1 cellular context compared by ENCODE assay signal in the genomic region with DNA sequence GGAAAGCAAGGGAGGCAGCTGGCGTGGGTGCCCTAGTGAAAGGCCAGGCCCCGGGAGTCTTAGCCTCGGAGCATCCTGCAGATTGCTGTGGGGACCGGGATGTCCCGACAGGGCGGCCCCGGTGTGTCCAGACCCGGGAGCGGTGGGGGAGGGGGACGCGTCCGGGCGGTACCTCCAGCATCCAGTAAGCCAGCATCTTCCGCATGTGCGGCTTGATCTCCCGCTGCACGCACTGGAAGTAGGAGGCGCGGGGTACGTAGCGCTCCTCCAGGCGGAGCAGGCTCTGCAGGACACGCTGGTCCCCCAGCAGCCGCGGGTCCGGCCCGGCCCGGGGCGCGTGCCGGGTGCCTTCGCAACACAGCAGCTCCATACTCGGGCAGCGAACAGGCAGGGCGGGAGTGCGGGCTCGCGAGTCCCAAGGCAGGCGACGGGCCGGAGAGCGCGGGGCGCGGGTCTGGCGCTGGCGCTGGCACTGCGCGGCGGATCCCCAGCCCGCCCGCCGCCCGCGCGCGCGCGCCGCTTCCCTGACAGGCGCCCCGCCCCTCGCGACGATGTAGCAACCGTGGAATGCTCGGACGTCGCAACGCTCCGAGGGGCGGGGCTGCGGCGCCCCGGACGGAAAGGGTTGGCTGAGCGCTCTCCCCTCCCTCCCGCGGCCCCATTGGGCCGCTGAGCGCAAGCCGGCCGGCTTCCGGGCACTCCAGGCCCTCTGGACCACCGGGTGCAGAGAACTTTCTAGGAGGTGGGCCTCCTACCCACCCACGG.
TF ChIP-seq lines count a peak whose summit lies in the region.

A gene (minus strand): TSS at position 529 of the 765 bp plus-strand sequence. CDS start 159 bp downstream, at position 370.

TF ChIP-seq in HepG2, 621 proteins besides CTCF, POLR2A, EP300 and RAD21 (continued from another document and continues in another):
- TF ChIP-seq, protein P1, sequence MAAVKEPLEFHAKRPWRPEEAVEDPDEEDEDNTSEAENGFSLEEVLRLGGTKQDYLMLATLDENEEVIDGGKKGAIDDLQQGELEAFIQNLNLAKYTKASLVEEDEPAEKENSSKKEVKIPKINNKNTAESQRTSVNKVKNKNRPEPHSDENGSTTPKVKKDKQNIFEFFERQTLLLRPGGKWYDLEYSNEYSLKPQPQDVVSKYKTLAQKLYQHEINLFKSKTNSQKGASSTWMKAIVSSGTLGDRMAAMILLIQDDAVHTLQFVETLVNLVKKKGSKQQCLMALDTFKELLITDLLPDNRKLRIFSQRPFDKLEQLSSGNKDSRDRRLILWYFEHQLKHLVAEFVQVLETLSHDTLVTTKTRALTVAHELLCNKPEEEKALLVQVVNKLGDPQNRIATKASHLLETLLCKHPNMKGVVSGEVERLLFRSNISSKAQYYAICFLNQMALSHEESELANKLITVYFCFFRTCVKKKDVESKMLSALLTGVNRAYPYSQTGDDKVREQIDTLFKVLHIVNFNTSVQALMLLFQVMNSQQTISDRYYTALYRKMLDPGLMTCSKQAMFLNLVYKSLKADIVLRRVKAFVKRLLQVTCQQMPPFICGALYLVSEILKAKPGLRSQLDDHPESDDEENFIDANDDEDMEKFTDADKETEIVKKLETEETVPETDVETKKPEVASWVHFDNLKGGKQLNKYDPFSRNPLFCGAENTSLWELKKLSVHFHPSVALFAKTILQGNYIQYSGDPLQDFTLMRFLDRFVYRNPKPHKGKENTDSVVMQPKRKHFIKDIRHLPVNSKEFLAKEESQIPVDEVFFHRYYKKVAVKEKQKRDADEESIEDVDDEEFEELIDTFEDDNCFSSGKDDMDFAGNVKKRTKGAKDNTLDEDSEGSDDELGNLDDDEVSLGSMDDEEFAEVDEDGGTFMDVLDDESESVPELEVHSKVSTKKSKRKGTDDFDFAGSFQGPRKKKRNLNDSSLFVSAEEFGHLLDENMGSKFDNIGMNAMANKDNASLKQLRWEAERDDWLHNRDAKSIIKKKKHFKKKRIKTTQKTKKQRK (IDR thresholded peaks at IDR 0.05; ENCODE audit: low read length), result no peak
- TF ChIP-seq, protein P2, sequence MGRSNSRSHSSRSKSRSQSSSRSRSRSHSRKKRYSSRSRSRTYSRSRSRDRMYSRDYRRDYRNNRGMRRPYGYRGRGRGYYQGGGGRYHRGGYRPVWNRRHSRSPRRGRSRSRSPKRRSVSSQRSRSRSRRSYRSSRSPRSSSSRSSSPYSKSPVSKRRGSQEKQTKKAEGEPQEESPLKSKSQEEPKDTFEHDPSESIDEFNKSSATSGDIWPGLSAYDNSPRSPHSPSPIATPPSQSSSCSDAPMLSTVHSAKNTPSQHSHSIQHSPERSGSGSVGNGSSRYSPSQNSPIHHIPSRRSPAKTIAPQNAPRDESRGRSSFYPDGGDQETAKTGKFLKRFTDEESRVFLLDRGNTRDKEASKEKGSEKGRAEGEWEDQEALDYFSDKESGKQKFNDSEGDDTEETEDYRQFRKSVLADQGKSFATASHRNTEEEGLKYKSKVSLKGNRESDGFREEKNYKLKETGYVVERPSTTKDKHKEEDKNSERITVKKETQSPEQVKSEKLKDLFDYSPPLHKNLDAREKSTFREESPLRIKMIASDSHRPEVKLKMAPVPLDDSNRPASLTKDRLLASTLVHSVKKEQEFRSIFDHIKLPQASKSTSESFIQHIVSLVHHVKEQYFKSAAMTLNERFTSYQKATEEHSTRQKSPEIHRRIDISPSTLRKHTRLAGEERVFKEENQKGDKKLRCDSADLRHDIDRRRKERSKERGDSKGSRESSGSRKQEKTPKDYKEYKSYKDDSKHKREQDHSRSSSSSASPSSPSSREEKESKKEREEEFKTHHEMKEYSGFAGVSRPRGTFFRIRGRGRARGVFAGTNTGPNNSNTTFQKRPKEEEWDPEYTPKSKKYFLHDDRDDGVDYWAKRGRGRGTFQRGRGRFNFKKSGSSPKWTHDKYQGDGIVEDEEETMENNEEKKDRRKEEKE (IDR thresholded peaks at IDR 0.05), result no peak
- TF ChIP-seq SMAD1 (CRISPR knock-in tag; IDR thresholded peaks at IDR 0.05; ENCODE audit: borderline replicate concordance, low read depth), result no peak
- TF ChIP-seq PRMT3 (CRISPR knock-in tag; IDR thresholded peaks at IDR 0.05; ENCODE audit: borderline replicate concordance, low read depth), result peak; percentile 79; the same call in 1 of the 2 replicates
- TF ChIP-seq, protein P3, sequence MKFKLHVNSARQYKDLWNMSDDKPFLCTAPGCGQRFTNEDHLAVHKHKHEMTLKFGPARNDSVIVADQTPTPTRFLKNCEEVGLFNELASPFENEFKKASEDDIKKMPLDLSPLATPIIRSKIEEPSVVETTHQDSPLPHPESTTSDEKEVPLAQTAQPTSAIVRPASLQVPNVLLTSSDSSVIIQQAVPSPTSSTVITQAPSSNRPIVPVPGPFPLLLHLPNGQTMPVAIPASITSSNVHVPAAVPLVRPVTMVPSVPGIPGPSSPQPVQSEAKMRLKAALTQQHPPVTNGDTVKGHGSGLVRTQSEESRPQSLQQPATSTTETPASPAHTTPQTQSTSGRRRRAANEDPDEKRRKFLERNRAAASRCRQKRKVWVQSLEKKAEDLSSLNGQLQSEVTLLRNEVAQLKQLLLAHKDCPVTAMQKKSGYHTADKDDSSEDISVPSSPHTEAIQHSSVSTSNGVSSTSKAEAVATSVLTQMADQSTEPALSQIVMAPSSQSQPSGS (CRISPR knock-in tag; IDR thresholded peaks at IDR 0.05), result peak; percentile 29
- TF ChIP-seq FLYWCH1 (CRISPR knock-in tag; IDR thresholded peaks at IDR 0.05), result no peak
- TF ChIP-seq NPAS2 (CRISPR knock-in tag; IDR thresholded peaks at IDR 0.05; ENCODE audit: borderline replicate concordance), result no peak
- TF ChIP-seq, protein P4, sequence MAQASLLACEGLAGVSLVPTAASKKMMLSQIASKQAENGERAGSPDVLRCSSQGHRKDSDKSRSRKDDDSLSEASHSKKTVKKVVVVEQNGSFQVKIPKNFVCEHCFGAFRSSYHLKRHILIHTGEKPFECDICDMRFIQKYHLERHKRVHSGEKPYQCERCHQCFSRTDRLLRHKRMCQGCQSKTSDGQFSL (CRISPR knock-in tag; IDR thresholded peaks at IDR 0.05), result 0 out of 2 replicates have a peak, but pooled peaks have one; percentile 50
- TF ChIP-seq CBX2 (IDR thresholded peaks at IDR 0.05; ENCODE audit: low read depth, low read length), result no peak
- TF ChIP-seq CBX2 (CRISPR knock-in tag; IDR thresholded peaks at IDR 0.05; ENCODE audit: low read depth), result no peak
- TF ChIP-seq, protein P5, sequence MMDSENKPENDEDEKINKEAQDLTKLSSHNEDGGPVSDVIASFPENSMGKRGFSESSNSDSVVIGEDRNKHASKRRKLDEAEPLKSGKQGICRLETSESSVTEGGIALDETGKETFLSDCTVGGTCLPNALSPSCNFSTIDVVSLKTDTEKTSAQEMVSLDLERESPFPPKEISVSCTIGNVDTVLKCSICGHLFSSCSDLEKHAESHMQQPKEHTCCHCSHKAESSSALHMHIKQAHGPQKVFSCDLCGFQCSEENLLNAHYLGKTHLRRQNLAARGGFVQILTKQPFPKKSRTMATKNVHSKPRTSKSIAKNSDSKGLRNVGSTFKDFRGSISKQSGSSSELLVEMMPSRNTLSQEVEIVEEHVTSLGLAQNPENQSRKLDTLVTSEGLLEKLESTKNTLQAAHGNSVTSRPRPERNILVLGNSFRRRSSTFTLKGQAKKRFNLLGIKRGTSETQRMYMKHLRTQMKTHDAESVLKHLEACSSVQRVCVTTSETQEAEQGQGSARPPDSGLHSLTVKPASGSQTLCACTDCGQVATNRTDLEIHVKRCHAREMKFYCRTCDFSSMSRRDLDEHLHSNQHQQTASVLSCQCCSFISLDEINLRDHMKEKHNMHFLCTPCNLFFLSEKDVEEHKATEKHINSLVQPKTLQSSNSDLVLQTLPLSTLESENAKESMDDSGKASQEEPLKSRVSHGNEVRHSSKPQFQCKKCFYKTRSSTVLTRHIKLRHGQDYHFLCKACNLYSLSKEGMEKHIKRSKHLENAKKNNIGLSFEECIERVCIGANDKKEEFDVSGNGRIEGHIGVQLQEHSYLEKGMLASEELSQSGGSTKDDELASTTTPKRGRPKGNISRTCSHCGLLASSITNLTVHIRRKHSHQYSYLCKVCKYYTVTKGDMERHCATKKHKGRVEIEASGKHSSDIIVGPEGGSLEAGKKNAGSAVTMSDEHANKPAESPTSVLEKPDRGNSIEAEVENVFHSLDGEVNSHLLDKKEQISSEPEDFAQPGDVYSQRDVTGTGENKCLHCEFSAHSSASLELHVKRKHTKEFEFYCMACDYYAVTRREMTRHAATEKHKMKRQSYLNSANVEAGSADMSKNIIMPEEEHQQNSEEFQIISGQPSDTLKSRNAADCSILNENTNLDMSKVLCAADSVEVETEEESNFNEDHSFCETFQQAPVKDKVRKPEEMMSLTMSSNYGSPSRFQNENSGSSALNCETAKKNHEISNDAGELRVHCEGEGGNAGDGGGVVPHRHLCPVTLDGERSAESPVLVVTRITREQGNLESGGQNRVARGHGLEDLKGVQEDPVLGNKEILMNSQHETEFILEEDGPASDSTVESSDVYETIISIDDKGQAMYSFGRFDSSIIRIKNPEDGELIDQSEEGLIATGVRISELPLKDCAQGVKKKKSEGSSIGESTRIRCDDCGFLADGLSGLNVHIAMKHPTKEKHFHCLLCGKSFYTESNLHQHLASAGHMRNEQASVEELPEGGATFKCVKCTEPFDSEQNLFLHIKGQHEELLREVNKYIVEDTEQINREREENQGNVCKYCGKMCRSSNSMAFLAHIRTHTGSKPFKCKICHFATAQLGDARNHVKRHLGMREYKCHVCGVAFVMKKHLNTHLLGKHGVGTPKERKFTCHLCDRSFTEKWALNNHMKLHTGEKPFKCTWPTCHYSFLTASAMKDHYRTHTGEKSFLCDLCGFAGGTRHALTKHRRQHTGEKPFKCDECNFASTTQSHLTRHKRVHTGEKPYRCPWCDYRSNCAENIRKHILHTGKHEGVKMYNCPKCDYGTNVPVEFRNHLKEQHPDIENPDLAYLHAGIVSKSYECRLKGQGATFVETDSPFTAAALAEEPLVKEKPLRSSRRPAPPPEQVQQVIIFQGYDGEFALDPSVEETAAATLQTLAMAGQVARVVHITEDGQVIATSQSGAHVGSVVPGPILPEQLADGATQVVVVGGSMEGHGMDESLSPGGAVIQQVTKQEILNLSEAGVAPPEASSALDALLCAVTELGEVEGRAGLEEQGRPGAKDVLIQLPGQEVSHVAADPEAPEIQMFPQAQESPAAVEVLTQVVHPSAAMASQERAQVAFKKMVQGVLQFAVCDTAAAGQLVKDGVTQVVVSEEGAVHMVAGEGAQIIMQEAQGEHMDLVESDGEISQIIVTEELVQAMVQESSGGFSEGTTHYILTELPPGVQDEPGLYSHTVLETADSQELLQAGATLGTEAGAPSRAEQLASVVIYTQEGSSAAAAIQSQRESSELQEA (CRISPR knock-in tag; IDR thresholded peaks at IDR 0.05; ENCODE audit: not compliant biosample characterization), result peak; percentile 64
- no peak for TF ChIP-seq ZKSCAN8 (CRISPR knock-in tag; IDR thresholded peaks at IDR 0.05; ENCODE audit: borderline replicate concordance)
- peak; percentile 78 for TF ChIP-seq KAT8 (CRISPR knock-in tag; IDR thresholded peaks at IDR 0.05)
- no peak for TF ChIP-seq NFIB (CRISPR knock-in tag; IDR thresholded peaks at IDR 0.05; ENCODE audit: borderline replicate concordance)
- no peak for TF ChIP-seq KDM3A (CRISPR knock-in tag; IDR thresholded peaks at IDR 0.05; ENCODE audit: low read depth)
- TF ChIP-seq TBX3 (IDR thresholded peaks at IDR 0.05; ENCODE audit: borderline replicate concordance), result no peak
- peak; percentile 74 for TF ChIP-seq ZFY (CRISPR knock-in tag; IDR thresholded peaks at IDR 0.05)
- peak; percentile 64; the same call in 1 of the 2 replicates for TF ChIP-seq ZMYM4 (CRISPR knock-in tag; IDR thresholded peaks at IDR 0.05)
- TF ChIP-seq EZH2 (conservative IDR thresholded peaks at IDR 0.05; ENCODE audit: low read depth, low read length), result no peak
- 0 out of 2 replicates have a peak, but pooled peaks have one; percentile 16 for TF ChIP-seq ZNF747 (CRISPR knock-in tag; IDR thresholded peaks at IDR 0.05; ENCODE audit: borderline replicate concordance)
- TF ChIP-seq NR2F6 (IDR thresholded peaks at IDR 0.05), result no peak
- TF ChIP-seq NR2F6 (CRISPR knock-in tag; IDR thresholded peaks at IDR 0.05), result no peak
- TF ChIP-seq ZNF543 (CRISPR knock-in tag; IDR thresholded peaks at IDR 0.05), result peak; percentile 89; the same call in 1 of the 2 replicates
- TF ChIP-seq EEA1 (CRISPR knock-in tag; IDR thresholded peaks at IDR 0.05; ENCODE audit: borderline replicate concordance), result peak; percentile 20; the same call in 1 of the 2 replicates
- TF ChIP-seq, protein P6, sequence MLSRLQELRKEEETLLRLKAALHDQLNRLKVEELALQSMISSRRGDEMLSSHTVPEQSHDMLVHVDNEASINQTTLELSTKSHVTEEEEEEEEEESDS (CRISPR knock-in tag; IDR thresholded peaks at IDR 0.05; ENCODE audit: borderline replicate concordance), result no peak
- TF ChIP-seq MEIS2 (CRISPR knock-in tag; IDR thresholded peaks at IDR 0.05), result peak; percentile 44; the same call in 1 of the 2 replicates
- no peak for TF ChIP-seq FIP1L1 (IDR thresholded peaks at IDR 0.05; ENCODE audit: borderline replicate concordance, insufficient read depth, low read depth, low read length)
- TF ChIP-seq, protein P7, sequence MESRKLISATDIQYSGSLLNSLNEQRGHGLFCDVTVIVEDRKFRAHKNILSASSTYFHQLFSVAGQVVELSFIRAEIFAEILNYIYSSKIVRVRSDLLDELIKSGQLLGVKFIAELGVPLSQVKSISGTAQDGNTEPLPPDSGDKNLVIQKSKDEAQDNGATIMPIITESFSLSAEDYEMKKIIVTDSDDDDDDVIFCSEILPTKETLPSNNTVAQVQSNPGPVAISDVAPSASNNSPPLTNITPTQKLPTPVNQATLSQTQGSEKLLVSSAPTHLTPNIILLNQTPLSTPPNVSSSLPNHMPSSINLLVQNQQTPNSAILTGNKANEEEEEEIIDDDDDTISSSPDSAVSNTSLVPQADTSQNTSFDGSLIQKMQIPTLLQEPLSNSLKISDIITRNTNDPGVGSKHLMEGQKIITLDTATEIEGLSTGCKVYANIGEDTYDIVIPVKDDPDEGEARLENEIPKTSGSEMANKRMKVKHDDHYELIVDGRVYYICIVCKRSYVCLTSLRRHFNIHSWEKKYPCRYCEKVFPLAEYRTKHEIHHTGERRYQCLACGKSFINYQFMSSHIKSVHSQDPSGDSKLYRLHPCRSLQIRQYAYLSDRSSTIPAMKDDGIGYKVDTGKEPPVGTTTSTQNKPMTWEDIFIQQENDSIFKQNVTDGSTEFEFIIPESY (CRISPR knock-in tag; IDR thresholded peaks at IDR 0.05), result no peak
- TF ChIP-seq CBX1 (IDR thresholded peaks at IDR 0.05; ENCODE audit: low read depth), result no peak
- TF ChIP-seq PLRG1 (conservative IDR thresholded peaks at IDR 0.05), result no peak
- no peak for TF ChIP-seq RCOR2 (CRISPR knock-in tag; IDR thresholded peaks at IDR 0.05)
- no peak; the same call in 1 of the 2 replicates for TF ChIP-seq MYNN (CRISPR knock-in tag; IDR thresholded peaks at IDR 0.05; ENCODE audit: low read depth)
- peak; percentile 46; the same call in 1 of the 2 replicates for TF ChIP-seq POLR2AphosphoS5 (IDR thresholded peaks at IDR 0.05; ENCODE audit: low read depth, low read length)
- TF ChIP-seq ZMYM3 (CRISPR knock-in tag; IDR thresholded peaks at IDR 0.05), result no peak
- TF ChIP-seq ZSCAN25 (CRISPR knock-in tag; IDR thresholded peaks at IDR 0.05), result no peak; the same call in 1 of the 2 replicates
